Comparison of ENCODE assay signal across 16 cellular contexts in the genomic region with DNA sequence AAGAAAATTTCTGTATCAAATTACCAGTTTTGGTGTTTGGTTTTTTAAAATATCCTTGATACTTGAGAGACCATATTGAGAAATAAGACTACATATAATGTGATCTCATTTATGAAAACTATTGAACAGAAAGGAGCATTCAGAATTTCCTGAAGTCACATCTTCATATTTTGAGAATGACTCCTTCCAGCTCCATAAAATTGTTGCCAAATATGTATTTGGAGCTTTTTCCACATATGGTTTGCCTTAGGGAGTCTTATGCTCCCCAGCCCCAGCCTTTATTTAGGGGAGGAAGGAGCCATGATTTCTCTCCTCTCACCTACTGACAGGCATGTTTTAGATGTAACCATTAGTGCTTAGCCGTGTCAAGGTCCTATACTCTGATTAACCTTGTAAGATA.
"Had no signal": no experiment of that assay in that cellular context is flagged by ENCODE, and none has a peak within 500 bp of the region (broad histone marks: within the 10 kb centered on the region; RNA-seq: fewer than 3 reads in every experiment).

No MANE protein-coding gene starts in this region.

- DNase-seq: activated effector memory CD4-positive, alpha-beta T cell treated with anti-CD3 and anti-CD28 coated beads, Interleukin-2, amount 50 U/mL, for 16 hours; activated T-cell treated with anti-CD3 and anti-CD28 coated beads, Interleukin-2, amount 50 U/mL, for 4 hours; effector memory CD4-positive, alpha-beta T cell; heart left ventricle; left ventricle myocardium inferior; mesenchymal stem cell; occipital lobe; psoas muscle; sigmoid colon; stimulated activated CD4-positive, alpha-beta T cell treated with anti-CD3 and anti-CD28 coated beads, Interleukin-12 subunit alpha, Interleukin-12 subunit beta, amount 100 ng/mL, for 4 hours; stimulated activated naive CD4-positive, alpha-beta T cell had no signal

- H3K27me3 ChIP-seq: heart left ventricle, sigmoid colon, suprapubic skin had no signal

- FAIRE-seq: astrocyte, frontal cortex, keratinocyte had no signal

- H3K9me3 ChIP-seq: psoas muscle, sigmoid colon, suprapubic skin had no signal

- H3K4me1 ChIP-seq: left ventricle myocardium inferior, psoas muscle, sigmoid colon, suprapubic skin had no signal

- H3K36me3 ChIP-seq: heart left ventricle, left ventricle myocardium inferior, sigmoid colon, suprapubic skin had no signal

- H3K27ac ChIP-seq: coronary artery, heart left ventricle, left ventricle myocardium inferior, psoas muscle, sigmoid colon, suprapubic skin had no signal

- H3K4me3 ChIP-seq: coronary artery, heart left ventricle, left ventricle myocardium inferior, psoas muscle, sigmoid colon, suprapubic skin had no signal
